17 cellular contexts compared by ENCODE assay signal in the genomic region with DNA sequence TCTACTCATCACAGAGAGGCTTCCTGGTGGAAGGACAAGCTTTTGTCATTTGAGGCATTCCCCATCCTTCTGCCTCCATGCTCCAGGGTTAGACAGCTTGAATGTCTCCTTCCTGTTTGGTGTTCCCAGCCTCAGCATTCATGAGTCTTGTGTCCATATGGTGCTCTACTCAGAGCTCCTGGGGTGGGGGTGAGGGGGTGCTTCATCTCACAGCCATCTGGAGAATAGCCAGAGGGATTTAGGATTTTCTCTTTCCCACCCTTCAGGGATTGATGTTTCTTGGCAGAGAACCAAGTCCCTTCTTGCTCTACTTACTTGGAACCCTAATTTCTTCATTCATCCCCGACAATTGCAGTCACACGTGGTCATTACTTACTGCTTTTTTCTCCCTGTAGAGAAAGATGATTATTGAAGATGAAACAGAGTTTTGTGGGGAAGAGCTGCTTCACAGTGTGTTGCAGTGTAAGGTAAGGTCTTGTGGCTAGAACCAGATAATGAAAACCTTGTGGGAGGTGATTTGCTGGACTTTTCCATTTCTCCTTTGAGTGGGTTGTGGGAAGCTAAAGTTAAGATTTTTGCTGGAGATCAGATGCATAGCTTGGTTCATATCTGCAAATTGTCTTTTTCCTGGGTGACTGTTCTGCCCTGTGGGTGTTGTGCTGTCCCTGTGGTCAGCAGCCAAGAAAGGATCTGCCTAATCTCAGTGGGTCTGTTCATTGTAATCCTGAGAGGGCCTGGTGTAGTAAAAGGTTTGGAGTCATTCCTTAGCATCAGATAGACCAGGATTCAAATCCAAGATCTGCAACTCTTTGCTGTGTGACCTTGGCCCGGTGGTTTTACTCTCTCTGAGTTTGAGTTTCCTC. TPM values are rescaled to one million over a fixed set of nuclear protein-coding genes. Genes with fewer than 3 reads are reported as not detected.
DNase-seq lines count a peak whose midpoint lies in the region; ATAC-seq and TF ChIP-seq lines count a peak whose summit lies in the region.
"Had no signal": no experiment of that assay in that cellular context is flagged by ENCODE, and none has a peak within 500 bp of the region (broad histone marks: within the 10 kb centered on the region; RNA-seq: fewer than 3 reads in every experiment).

No MANE protein-coding gene starts in this region.

- no peaks in the 10 kb centered on the region for H3K9me3 ChIP-seq in smooth muscle cell (replicated peaks; ENCODE audit: low read depth)
- no peaks in the 10 kb centered on the region for H3K9me3 ChIP-seq in gastroesophageal sphincter

- POLR2A ChIA-PET in activated naive CD8-positive, alpha-beta T cell treated with anti-CD3 and anti-CD28 coated beads, Interleukin-2, amount 10 ng/mL, durations not matched to agents 7 days and 5 days (lab: Charles Lee): no interaction called here

- H3K4me3 Mint-ChIP-seq in activated naive CD8-positive, alpha-beta T cell treated with anti-CD3 and anti-CD28 coated beads, Interleukin-2, amount 10 ng/mL, durations not matched to agents 7 days and 5 days: no peak overlapping the region
- H3K4me3 Mint-ChIP-seq: CD4-positive, CD25-positive, alpha-beta regulatory T cell; dendritic cell treated with granulocyte-macrophage colony-stimulating factor and Interleukin-4, amounts not matched to agents 40 ng/mL and 50 ng/mL, for 4 days had no signal

- ATAC-seq in activated naive CD8-positive, alpha-beta T cell treated with anti-CD3 and anti-CD28 coated beads, Interleukin-2, amount 10 ng/mL, durations not matched to agents 7 days and 5 days (ENCODE audit: low read depth): no peak
- no peak for ATAC-seq in gastroesophageal sphincter

- H3K27me3 Mint-ChIP-seq in activated naive CD8-positive, alpha-beta T cell treated with anti-CD3 and anti-CD28 coated beads, Interleukin-2, amount 10 ng/mL, durations not matched to agents 7 days and 5 days: no peaks in the 10 kb centered on the region
- H3K27me3 Mint-ChIP-seq: CD4-positive, CD25-positive, alpha-beta regulatory T cell; dendritic cell treated with granulocyte-macrophage colony-stimulating factor and Interleukin-4, amounts not matched to agents 40 ng/mL and 50 ng/mL, for 4 days had no signal

- no peak overlapping the region for H2AFZ ChIP-seq in smooth muscle cell (ENCODE audit: low read depth)
- H2AFZ ChIP-seq: PC-9 had no signal

- H3K36me3 ChIP-seq in smooth muscle cell (ENCODE audit: low read depth) (peaks cover 12% of the 10 kb centered on the region), gastroesophageal sphincter (peaks cover 0 to 100% of the 10 kb centered on the region in 2 donors)

- no peak overlapping the region for H3K4me2 ChIP-seq in smooth muscle cell
- H3K4me2 ChIP-seq: KMS-11, PC-9 had no signal

- DNase-seq in activated CD8-positive, alpha-beta memory T cell treated with anti-CD3 and anti-CD28 coated beads for 24 hours: peak; percentile 26
- no peak for DNase-seq in activated CD8-positive, alpha-beta memory T cell treated with anti-CD3 and anti-CD28 coated beads, Interleukin-2, amount 50 U/mL, for 48 hours
- DNase-seq in NCI-H446 (lab: John Stamatoyannopoulos, UW) (peak; percentile 22 to 82), smooth muscle cell (lab: John Stamatoyannopoulos, UW; ENCODE audit: unreplicated experiment) (no peak), mesenteric fat pad (ENCODE audit: low spot score) (no peak), NCI-H2029 (lab: John Stamatoyannopoulos, UW) (no peak)
- no peak for DNase-seq in activated naive CD8-positive, alpha-beta T cell treated with anti-CD3 and anti-CD28 coated beads, Interleukin-2, amount 10 ng/mL, durations not matched to agents 7 days and 5 days
- DNase-seq: ACHN; activated effector memory CD4-positive, alpha-beta T cell treated with anti-CD3 and anti-CD28 coated beads, Interleukin-2, amount 50 U/mL, for 16 hours; CD4-positive, CD25-positive, alpha-beta regulatory T cell; mammary epithelial cell; NCI-H1092; NCI-H510A; PC-9 had no signal

- no peaks in the 10 kb centered on the region for H3F3A ChIP-seq in smooth muscle cell (ENCODE audit: low read depth)

- no peaks in the 10 kb centered on the region for H3K9me3 Mint-ChIP-seq in activated naive CD8-positive, alpha-beta T cell treated with anti-CD3 and anti-CD28 coated beads, Interleukin-2, amount 10 ng/mL, durations not matched to agents 7 days and 5 days
- H3K9me3 Mint-ChIP-seq: CD4-positive, CD25-positive, alpha-beta regulatory T cell; dendritic cell treated with granulocyte-macrophage colony-stimulating factor and Interleukin-4, amounts not matched to agents 40 ng/mL and 50 ng/mL, for 4 days had no signal

- H3K27me3 ChIP-seq in smooth muscle cell (ENCODE audit: low read depth): no peaks in the 10 kb centered on the region
- H3K27me3 ChIP-seq in gastroesophageal sphincter: no peaks in the 10 kb centered on the region

- H3K4me1 ChIP-seq in smooth muscle cell (ENCODE audit: low read depth): no peaks in the 10 kb centered on the region
- H3K4me1 ChIP-seq in gastroesophageal sphincter: peaks cover 0 to 22% (median 0%) of the 10 kb centered on the region in 3 donors

- TF ChIP-seq POLR2A in gastroesophageal sphincter (IDR thresholded peaks at IDR 0.05): no peak

- no peak overlapping the region for H3K4me3 ChIP-seq in smooth muscle cell
- no peak overlapping the region for H3K4me3 ChIP-seq in gastroesophageal sphincter
- H3K4me3 ChIP-seq: PC-9 had no signal

- WGBS in smooth muscle cell (ENCODE audit: low lambda C conversion rate): 46% methylated on average over 3 of the region's 3 CpGs
- 28% methylated on average over 3 of the region's 3 CpGs; no CpG with 5 or more reads in 1 of the 2 donors for WGBS in gastroesophageal sphincter (ENCODE audit: low coverage in 1 of 2), 2 donors

- no peaks in the 10 kb centered on the region for H3K79me2 ChIP-seq in smooth muscle cell (ENCODE audit: low read depth)

- TF ChIP-seq CTCF in smooth muscle cell (IDR thresholded peaks at IDR 0.05; ENCODE audit: borderline replicate concordance, insufficient read depth, poor library complexity, severe bottlenecking): no peak
- no peak for TF ChIP-seq CTCF in gastroesophageal sphincter (IDR thresholded peaks at IDR 0.05)

- H3K27ac Mint-ChIP-seq in activated naive CD8-positive, alpha-beta T cell treated with anti-CD3 and anti-CD28 coated beads, Interleukin-2, amount 10 ng/mL, durations not matched to agents 7 days and 5 days: peak overlapping the region; percentile 11
- H3K27ac Mint-ChIP-seq: dendritic cell treated with granulocyte-macrophage colony-stimulating factor and Interleukin-4, amounts not matched to agents 40 ng/mL and 50 ng/mL, for 4 days had no signal

- H3K27ac ChIP-seq in smooth muscle cell (ENCODE audit: low read depth) (peak overlapping the region; percentile 13), gastroesophageal sphincter (no peak overlapping the region)
- H3K27ac ChIP-seq: KMS-11, PC-9 had no signal

- peaks cover 2% of the 10 kb centered on the region for H4K20me1 ChIP-seq in smooth muscle cell (ENCODE audit: low read depth)

- peaks cover 38% of the 10 kb centered on the region for H3K36me3 Mint-ChIP-seq in activated naive CD8-positive, alpha-beta T cell treated with anti-CD3 and anti-CD28 coated beads, Interleukin-2, amount 10 ng/mL, durations not matched to agents 7 days and 5 days

- H3K9ac ChIP-seq in smooth muscle cell (ENCODE audit: low read depth): no peak overlapping the region
- H3K9ac ChIP-seq: KMS-11 had no signal

- H3K4me1 Mint-ChIP-seq in activated naive CD8-positive, alpha-beta T cell treated with anti-CD3 and anti-CD28 coated beads, Interleukin-2, amount 10 ng/mL, durations not matched to agents 7 days and 5 days: peaks cover 6% of the 10 kb centered on the region

- TF ChIP-seq EP300 in gastroesophageal sphincter (IDR thresholded peaks at IDR 0.05): no peak

RNA-seq across cellular contexts. Expression of a gene that starts 18.6 kb away (rescaled TPM):
- total RNA-seq in activated naive CD8-positive, alpha-beta T cell treated with anti-CD3 and anti-CD28 coated beads, Interleukin-2, amount 10 ng/mL, durations not matched to agents 7 days and 5 days: 10 to 100 TPM; 83.9 to 89.7 TPM
- total RNA-seq in smooth muscle cell (20.0 and 21.1 TPM in 2 replicates), gastroesophageal sphincter (10 to 100 TPM; 35.1 to 49.2 (median 41.4) TPM), mesenteric fat pad (28.5 TPM)
- polyA plus RNA-seq in smooth muscle cell: 16.2 and 19.3 TPM in 2 replicates

RNA-seq across cellular contexts. Expression of a gene that starts 48.1 kb away (rescaled TPM):
- 10 to 100 TPM; 48.5 to 54.2 TPM for total RNA-seq in activated naive CD8-positive, alpha-beta T cell treated with anti-CD3 and anti-CD28 coated beads, Interleukin-2, amount 10 ng/mL, durations not matched to agents 7 days and 5 days
- 56.8 and 81.0 TPM in 2 replicates for total RNA-seq in smooth muscle cell
- 98.2 and 114 TPM in 2 replicates for polyA plus RNA-seq in smooth muscle cell
- total RNA-seq in gastroesophageal sphincter: 10 to 100 TPM; 10.6 to 16.2 (median 14.3) TPM
- 14.6 TPM for total RNA-seq in mesenteric fat pad

Comparison
In these comparisons a context has a peak if more than half of its experiments do, and no peak if none do; other contexts are left out.
1. DNase-seq: peak in activated CD8-positive, alpha-beta memory T cell treated with anti-CD3 and anti-CD28 coated beads for 24 hours (single experiment) and NCI-H446 (2 of 2); none in activated CD8-positive, alpha-beta memory T cell treated with anti-CD3 and anti-CD28 coated beads, Interleukin-2, amount 50 U/mL, for 48 hours (single experiment), activated naive CD8-positive, alpha-beta T cell treated with anti-CD3 and anti-CD28 coated beads, Interleukin-2, amount 10 ng/mL, durations not matched to agents 7 days and 5 days (single experiment), smooth muscle cell (single experiment), mesenteric fat pad (single experiment) and NCI-H2029 (single experiment).